ENCODE assay signal across 18 cellular contexts in the genomic region with DNA sequence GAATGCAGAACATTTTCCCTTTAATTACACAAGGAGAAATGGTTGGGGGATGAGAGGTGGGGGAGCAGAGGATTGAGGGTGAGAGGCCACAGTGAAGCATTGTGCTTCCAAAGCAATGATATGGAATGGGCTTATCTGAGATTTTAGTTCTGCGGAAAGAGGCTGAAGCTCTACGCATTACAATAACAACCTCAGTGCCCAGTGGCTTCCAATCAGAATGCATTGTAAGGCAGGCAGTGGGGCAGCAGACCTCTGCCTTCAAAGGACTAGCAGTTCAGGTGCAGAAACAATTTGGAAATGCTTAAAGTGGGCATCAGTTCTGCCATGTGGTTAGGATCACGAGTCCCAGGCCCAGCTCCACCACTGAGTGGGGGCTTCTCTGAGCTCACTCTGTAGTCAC.
"Had no signal": no experiment of that assay in that cellular context is flagged by ENCODE, and none has a peak within 500 bp of the region (broad histone marks: within the 10 kb centered on the region; RNA-seq: fewer than 3 reads in every experiment).

No MANE protein-coding gene starts in this region.

- H3K36me3 Mint-ChIP-seq: naive B cell had no signal

- FAIRE-seq: colon had no signal

- DNase-seq: cerebellar nuclear complex; dermis blood vessel endothelial cell; foreskin keratinocyte; left colon; left ventricle myocardium superior; naive B cell; nucleus accumbens; sigmoid colon; stimulated activated CD4-positive, alpha-beta T cell treated with anti-CD3 and anti-CD28 coated beads, Interleukin-12 subunit alpha, Interleukin-12 subunit beta, amount 100 ng/mL, for 4 hours; stimulated activated naive CD4-positive, alpha-beta T cell; stomach; substantia nigra; transverse colon had no signal

- H3K4me1 Mint-ChIP-seq: naive B cell had no signal

- H3K4me3 ChIP-seq: lung, sigmoid colon, skin epidermis, stomach, thoracic aorta, transverse colon had no signal

- H3K27ac ChIP-seq: foreskin keratinocyte, sigmoid colon, stomach, thoracic aorta had no signal

- ATAC-seq: foreskin keratinocyte, left colon had no signal

- H3K4me1 ChIP-seq: foreskin keratinocyte had no signal

- H3K27me3 ChIP-seq: sigmoid colon, stomach, transverse colon had no signal

- H3K4me3 Mint-ChIP-seq: naive B cell, neural crest cell had no signal

- H3K9me3 ChIP-seq: sigmoid colon, thoracic aorta, transverse colon had no signal

- H3K36me3 ChIP-seq: sigmoid colon, stomach, thoracic aorta, transverse colon had no signal

- H3K27ac Mint-ChIP-seq: naive B cell had no signal
